Comparison of ENCODE assay signal across 19 cellular contexts in genomic region chr11:121553367-121553766, GRCh38.
DNase-seq lines count a peak whose midpoint lies in the region; ATAC-seq and TF ChIP-seq lines count a peak whose summit lies in the region.
"Had no signal": no experiment of that assay in that cellular context is flagged by ENCODE, and none has a peak within 500 bp of the region (broad histone marks: within the 10 kb centered on the region; RNA-seq: fewer than 3 reads in every experiment).

No MANE protein-coding gene starts in this region.

- WGBS in hepatocyte (ENCODE audit: low lambda C conversion rate, missing lambda C conversion rate), result 87% methylated on average over 3 of the region's 3 CpGs
- 80 to 89% methylated on average over 3 of the region's 3 CpGs for WGBS in testis, 2 donors

- H3K4me2 ChIP-seq in hepatocyte, result no peak overlapping the region

- POLR2A ChIA-PET in RWPE1 (lab: Yijun Ruan, JAX; ENCODE audit: low non-redundant PET), result no interaction called here

- no peaks in the 10 kb centered on the region for H3K9me2 ChIP-seq in hepatocyte (replicated peaks; ENCODE audit: insufficient read depth)

- H3K27ac Mint-ChIP-seq in Calu3 (ENCODE audit: unreplicated experiment), result peak overlapping the region; percentile 23
- H3K27ac Mint-ChIP-seq: activated naive CD4-positive, alpha-beta T cell treated with anti-CD3 and anti-CD28 coated beads for 36 hours had no signal

- no peak overlapping the region for H2AFZ ChIP-seq in hepatocyte

- TF ChIP-seq CTCF in Calu3 (IDR thresholded peaks at IDR 0.05; ENCODE audit: unreplicated experiment), result no peak
- TF ChIP-seq CTCF in RWPE1 (conservative IDR thresholded peaks at IDR 0.05; ENCODE audit: low read depth), result no peak
- TF ChIP-seq CTCF in hepatocyte (IDR thresholded peaks at IDR 0.05; ENCODE audit: poor library complexity), result no peak
- no peak for TF ChIP-seq CTCF in WERI-Rb-1 (IDR thresholded peaks at IDR 0.05; ENCODE audit: low read depth, low read length)
- no peak for TF ChIP-seq CTCF in testis (IDR thresholded peaks at IDR 0.05)

- H3K36me3 ChIP-seq in hepatocyte (replicated peaks; ENCODE audit: insufficient read depth, low read depth), result no peaks in the 10 kb centered on the region
- H3K36me3 ChIP-seq in WERI-Rb-1, result no peaks in the 10 kb centered on the region
- no peaks in the 10 kb centered on the region for H3K36me3 ChIP-seq in testis (ENCODE audit: low read depth, missing control alignments)

- H3K27me3 ChIP-seq in hepatocyte (no peaks in the 10 kb centered on the region), WERI-Rb-1 (ENCODE audit: insufficient read depth, low read depth, severe bottlenecking) (no peaks in the 10 kb centered on the region), testis (no peaks in the 10 kb centered on the region)
- H3K27me3 ChIP-seq: ascending aorta had no signal

- peaks cover 15% of the 10 kb centered on the region for H3K4me1 Mint-ChIP-seq in Calu3 (ENCODE audit: low read depth, unreplicated experiment)

- intact Hi-C loops in Calu3 (cut with micrococcal nuclease; ENCODE audit: unreplicated experiment) (loop anchor here (10.0 kb wide), 1 partner anchor 89 kb away; no protein-coding TSS in a partner anchor), testis (cut with DNase I; ENCODE audit: low total_unique reads) (no loop called here)

- CTCF ChIA-PET in Calu3 (lab: Charles Lee), result no interaction called here
- CTCF ChIA-PET in RWPE1 (lab: Yijun Ruan, JAX), result no interaction called here

- no peaks in the 10 kb centered on the region for H3K27me3 Mint-ChIP-seq in Calu3 (ENCODE audit: unreplicated experiment)
- H3K27me3 Mint-ChIP-seq: CD8-positive, alpha-beta memory T cell had no signal

- H3K4me3 ChIP-seq in hepatocyte (no peak overlapping the region), WERI-Rb-1 (ENCODE audit: low read depth, low read length) (no peak overlapping the region), testis (no peak overlapping the region)
- H3K4me3 ChIP-seq: ascending aorta had no signal

- no peaks in the 10 kb centered on the region for H3K9me3 Mint-ChIP-seq in Calu3 (ENCODE audit: low read depth, unreplicated experiment)
- H3K9me3 Mint-ChIP-seq: activated naive CD4-positive, alpha-beta T cell treated with anti-CD3 and anti-CD28 coated beads for 36 hours; CD8-positive, alpha-beta memory T cell had no signal

- no peaks in the 10 kb centered on the region for H3K36me3 Mint-ChIP-seq in Calu3 (ENCODE audit: insufficient read depth, unreplicated experiment)

- H3K79me2 ChIP-seq in hepatocyte, result no peaks in the 10 kb centered on the region

- H3K27ac ChIP-seq in RWPE1 (no peak overlapping the region), hepatocyte (peak overlapping the region; percentile 71), WERI-Rb-1 (no peak overlapping the region), testis (no peak overlapping the region)
- H3K27ac ChIP-seq: 22Rv1, ascending aorta had no signal

- no peak for TF ChIP-seq POLR2A in testis (IDR thresholded peaks at IDR 0.05)

- DNase-seq in DMS53 (lab: John Stamatoyannopoulos, UW) (peak; percentile 45), DMS53 treated with DMSO at 0.1 percent for 48 hours (lab: John Stamatoyannopoulos, UW; ENCODE audit: unreplicated experiment) (no peak), Calu3 (no peak), RWPE1 (ENCODE audit: low spot score) (peak; percentile 35), hepatocyte (ENCODE audit: low spot score) (no peak), WERI-Rb-1 (no peak), testis (no peak)
- DNase-seq: activated naive CD4-positive, alpha-beta T cell treated with anti-CD3 and anti-CD28 coated beads for 36 hours; activated T-cell treated with anti-CD3 and anti-CD28 coated beads, Interleukin-2, amount 50 U/mL, for 48 hours; CD8-positive, alpha-beta memory T cell; DND-41; H7; mesendoderm; NCI-H2081; occipital lobe; stimulated activated CD4-positive, alpha-beta T cell treated with anti-CD3 and anti-CD28 coated beads, Interleukin-1b, Interleukin-23, amount 100 ng/mL, for 48 hours had no signal

- BruUV-seq in Calu3 (replicated peaks; lab: Mats Ljungman, UMichigan), result no TSS peak

- no peaks in the 10 kb centered on the region for H3K4me1 ChIP-seq in hepatocyte (ENCODE audit: insufficient read depth)
- no peaks in the 10 kb centered on the region for H3K4me1 ChIP-seq in testis
- H3K4me1 ChIP-seq: ascending aorta had no signal

- H4K20me1 ChIP-seq in hepatocyte (ENCODE audit: insufficient read depth, poor library complexity, severe bottlenecking), result no peaks in the 10 kb centered on the region

- H3K9me3 ChIP-seq in hepatocyte (ENCODE audit: low read depth), result no peaks in the 10 kb centered on the region
- H3K9me3 ChIP-seq in WERI-Rb-1 (ENCODE audit: severe bottlenecking), result no peaks in the 10 kb centered on the region
- H3K9me3 ChIP-seq in testis, result no peaks in the 10 kb centered on the region
- H3K9me3 ChIP-seq: ascending aorta had no signal

- H3K4me3 Mint-ChIP-seq in Calu3 (ENCODE audit: low read depth, unreplicated experiment), result no peak overlapping the region
- H3K4me3 Mint-ChIP-seq: activated naive CD4-positive, alpha-beta T cell treated with anti-CD3 and anti-CD28 coated beads for 36 hours; CD8-positive, alpha-beta memory T cell had no signal

- ATAC-seq in GM21381 (IDR thresholded peaks at IDR 0.05; ENCODE audit: unreplicated experiment), result no peak

Comparison
In these comparisons a context has a peak if more than half of its experiments do, and no peak if none do; other contexts are left out.
1. DNase-seq: peak in DMS53 (single experiment) and RWPE1 (single experiment); none in DMS53 treated with DMSO at 0.1 percent for 48 hours (single experiment), Calu3 (single experiment), hepatocyte (single experiment), WERI-Rb-1 (single experiment) and testis (single experiment).